Comparison of ENCODE assay signal across 12 cellular contexts in the genomic region with DNA sequence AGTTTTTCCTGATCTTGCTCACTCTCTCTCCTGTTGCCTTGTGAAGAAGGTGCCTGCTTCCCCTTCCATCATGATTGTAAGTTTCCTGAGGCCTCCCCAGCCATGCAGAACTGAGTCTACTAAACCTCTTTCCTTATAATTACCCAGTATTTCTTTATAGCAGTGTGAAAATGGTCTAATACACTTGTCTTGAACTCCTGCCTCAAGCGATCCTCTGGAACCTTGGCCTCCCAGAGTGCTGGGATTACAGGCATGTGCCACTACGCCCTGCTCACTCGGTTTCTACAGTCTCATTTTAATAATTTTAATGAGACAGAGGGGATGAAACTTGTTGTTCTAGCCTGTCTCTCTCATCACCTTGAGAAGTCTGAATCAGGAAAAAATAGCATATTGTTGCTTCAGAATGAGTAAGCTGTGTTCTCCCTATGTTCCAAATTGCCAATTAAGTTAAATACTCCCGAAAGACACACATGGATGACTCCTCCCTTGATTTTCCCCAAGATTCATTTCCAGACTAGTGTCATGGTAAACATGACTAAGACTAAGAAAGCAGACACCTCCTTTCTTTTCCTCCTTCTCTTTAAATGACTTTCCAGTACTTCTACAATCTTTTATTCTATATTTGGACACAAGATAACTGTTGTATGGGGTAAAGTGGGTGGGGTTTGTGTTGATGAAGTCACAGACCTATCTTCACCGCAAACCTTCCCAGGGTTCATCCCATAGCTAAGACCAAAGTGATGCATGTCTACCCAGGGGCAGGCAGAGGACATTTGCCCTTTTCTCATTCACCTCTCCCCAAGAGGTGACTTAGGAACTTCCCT. TPM values are rescaled to one million over a fixed set of nuclear protein-coding genes. Genes with fewer than 3 reads are reported as not detected.
A peak's percentile ranks its signal among the peaks of the same experiment; 100 is the strongest.
DNase-seq lines count a peak whose midpoint lies in the region; ATAC-seq and TF ChIP-seq lines count a peak whose summit lies in the region.
"Had no signal": no experiment of that assay in that cellular context is flagged by ENCODE, and none has a peak within 500 bp of the region (broad histone marks: within the 10 kb centered on the region; RNA-seq: fewer than 3 reads in every experiment).

No MANE protein-coding gene starts in this region.

- no TSS peak for BruUV-seq in Calu3 (replicated peaks; lab: Mats Ljungman, UMichigan)

- H3K4me1 Mint-ChIP-seq in Calu3 (ENCODE audit: low read depth, unreplicated experiment) (no peaks in the 10 kb centered on the region), T-cell (peaks cover 42 to 59% (median 49%) of the 10 kb centered on the region in 3 donors)
- H3K4me1 Mint-ChIP-seq: neural crest cell had no signal

- no peak overlapping the region for H3K27ac Mint-ChIP-seq in Calu3 (ENCODE audit: unreplicated experiment)
- no peak overlapping the region for H3K27ac Mint-ChIP-seq in T-cell

- CTCF ChIA-PET in Calu3 (lab: Charles Lee), result interaction anchor here (0.6 kb wide), 1 partner anchor 45 kb away, joined by 6 read pairs; no protein-coding TSS in a partner anchor
- CTCF ChIA-PET in T-cell (lab: Charles Lee), result interaction anchor here in 1 of 2 donors (0.6 to 0.7 kb wide), 2 partner anchors 10 to 39 kb away, joined by 3 to 4 read pairs; no protein-coding TSS in a partner anchor

- H3K9me3 Mint-ChIP-seq in Calu3 (ENCODE audit: low read depth, unreplicated experiment), result no peaks in the 10 kb centered on the region
- no peaks in the 10 kb centered on the region for H3K9me3 Mint-ChIP-seq in T-cell
- H3K9me3 Mint-ChIP-seq: neural crest cell had no signal

- DNase-seq in AG10803 (ENCODE audit: low read depth) (peak; percentile 58), amniotic epithelial cell (ENCODE audit: low read depth) (peak; percentile 75), Calu3 (no peak), T-cell (no peak), NCI-H748 treated with DMSO at 0.1 percent for 48 hours (lab: John Stamatoyannopoulos, UW) (no peak), NOMO-1 treated with dmso at 0.1 percent for 144 hours (lab: John Stamatoyannopoulos, UW; ENCODE audit: unreplicated experiment) (no peak)
- DNase-seq: adrenal gland, glutamatergic neuron, NCI-H146 had no signal

- POLR2A ChIA-PET in T-cell (lab: Charles Lee), result interaction anchor here in 1 of 2 donors (0.6 to 0.7 kb wide), 2 partner anchors 7 to 140 kb away, joined by 3 to 6 read pairs; no protein-coding TSS in a partner anchor

- no peak overlapping the region for H3K4me3 Mint-ChIP-seq in Calu3 (ENCODE audit: low read depth, unreplicated experiment)
- no peak overlapping the region for H3K4me3 Mint-ChIP-seq in T-cell
- H3K4me3 Mint-ChIP-seq: neural crest cell had no signal

- H3K27me3 Mint-ChIP-seq in Calu3 (ENCODE audit: unreplicated experiment), result peaks cover 56% of the 10 kb centered on the region
- H3K27me3 Mint-ChIP-seq in T-cell, result no peaks in the 10 kb centered on the region

- intact Hi-C loops in Calu3 (cut with micrococcal nuclease; ENCODE audit: unreplicated experiment), result no loop called here

- H3K36me3 Mint-ChIP-seq in Calu3 (ENCODE audit: insufficient read depth, unreplicated experiment) (no peaks in the 10 kb centered on the region), T-cell (no peaks in the 10 kb centered on the region)

- ATAC-seq in GM18867 (IDR thresholded peaks at IDR 0.05; ENCODE audit: unreplicated experiment) (peak; percentile 44), HG02981 (IDR thresholded peaks at IDR 0.05; ENCODE audit: unreplicated experiment) (peak; percentile 57), T-cell (replicated peaks in 1 of 4) (no peak)

- H3K4me3 ChIP-seq in AG10803 (ENCODE audit: low read length), result no peak overlapping the region
- H3K4me3 ChIP-seq: adrenal gland had no signal

- no peak for TF ChIP-seq CTCF in AG10803 (conservative IDR thresholded peaks at IDR 0.05; ENCODE audit: low read length)
- TF ChIP-seq CTCF in Calu3 (IDR thresholded peaks at IDR 0.05; ENCODE audit: unreplicated experiment), result no peak

RNA-seq across cellular contexts. Expression of a gene that starts 7.8 kb away (rescaled TPM):
- total RNA-seq in Calu3 (2022) (6.7 and 9.8 TPM in 2 replicates), T-cell (1 to 10 TPM; 4.7 to 7.2 (median 6.4) TPM)

RNA-seq across cellular contexts. Expression of a gene that starts 15.4 kb away (rescaled TPM):
- total RNA-seq in Calu3 (2022), result not detected in 2 replicates
- under 1 TPM in 1 of 5 donors, not detected in 4; 0.70 TPM for total RNA-seq in T-cell
- total RNA-seq: neural crest cell had no signal

RNA-seq across cellular contexts. Expression of a gene that starts 23.6 kb away (rescaled TPM):
- total RNA-seq in Calu3 (2022), result not detected in 2 replicates
- 1 to 10 TPM in 1 of 5 donors, under 1 TPM in 4; 0.13 to 1.1 (median 0.47) TPM for total RNA-seq in T-cell
- total RNA-seq: adrenal gland, neural crest cell had no signal

RNA-seq across cellular contexts. Expression of a gene that starts 35.4 kb away (rescaled TPM):
- 34.1 and 79.6 TPM in 2 replicates for total RNA-seq in Calu3 (2022)
- total RNA-seq in T-cell, result 100 to 1,000 TPM; 102 to 181 (median 138) TPM

RNA-seq across cellular contexts. Expression of a gene that starts 43.3 kb away (rescaled TPM):
- total RNA-seq in Calu3 (2022), result 5.1 and 6.8 TPM in 2 replicates
- 1 to 10 TPM; 3.6 to 9.0 (median 4.8) TPM for total RNA-seq in T-cell

Comparison
In these comparisons a context has a peak if more than half of its experiments do, and no peak if none do; other contexts are left out.
1. DNase-seq: peak in AG10803 (single experiment) and amniotic epithelial cell (single experiment); none in Calu3 (single experiment), T-cell (0 of 34), NCI-H748 treated with DMSO at 0.1 percent for 48 hours (single experiment) and NOMO-1 treated with dmso at 0.1 percent for 144 hours (single experiment).
2. ATAC-seq: peak in GM18867 (single experiment) and HG02981 (single experiment); none in T-cell (0 of 4).